In genomic region chr2:55672630-55673029, GRCh38 we compare ENCODE assay signal across 14 cellular contexts. TPM values are rescaled to one million over a fixed set of nuclear protein-coding genes. Genes with fewer than 3 reads are reported as not detected.
DNase-seq lines count a peak whose midpoint lies in the region; TF ChIP-seq lines count a peak whose summit lies in the region.
"Had no signal": no experiment of that assay in that cellular context is flagged by ENCODE, and none has a peak within 500 bp of the region (broad histone marks: within the 10 kb centered on the region; RNA-seq: fewer than 3 reads in every experiment).

No MANE protein-coding gene starts in this region.

- H3K9me3 Mint-ChIP-seq in glutamatergic neuron (ENCODE audit: unreplicated experiment) = peaks cover 1% of the 10 kb centered on the region

- H3K4me3 ChIP-seq in fibroblast of villous mesenchyme (ENCODE audit: low read depth, low read length) (no peak overlapping the region), coronary artery (no peak overlapping the region)

- no peaks in the 10 kb centered on the region for H3K36me3 Mint-ChIP-seq in glutamatergic neuron (ENCODE audit: unreplicated experiment)

- no peak overlapping the region for H3K27ac ChIP-seq in coronary artery

- peak; percentile 28 for DNase-seq in GM04504 (ENCODE audit: low read depth)
- DNase-seq in amniotic epithelial cell (ENCODE audit: low read depth) = peak; percentile 2
- peak; percentile 53 for DNase-seq in fibroblast of villous mesenchyme (ENCODE audit: low read depth)
- DNase-seq in DMS153 (lab: John Stamatoyannopoulos, UW) = no peak
- DNase-seq in glutamatergic neuron = no peak
- DNase-seq in coronary artery (ENCODE audit: low spot score) = no peak
- no peak for DNase-seq in Kasumi-1 (lab: John Stamatoyannopoulos, UW)
- DNase-seq: C1 segment of cervical spinal cord, EL, NCI-H1048, NCI-H2107, NCI-H345, NCI-H526 treated with DMSO at 0.1 percent for 48 hours, SK-N-SH had no signal

- no peaks in the 10 kb centered on the region for H3K27me3 Mint-ChIP-seq in glutamatergic neuron (ENCODE audit: unreplicated experiment)

- no peak overlapping the region for H3K4me3 Mint-ChIP-seq in glutamatergic neuron (ENCODE audit: unreplicated experiment)

- TF ChIP-seq CTCF in fibroblast of villous mesenchyme (IDR thresholded peaks at IDR 0.05; ENCODE audit: insufficient read depth, low read depth, low read length) (no peak), glutamatergic neuron (IDR thresholded peaks at IDR 0.05; ENCODE audit: partially characterized antibody, unreplicated experiment) (no peak), coronary artery (IDR thresholded peaks at IDR 0.05) (no peak)

- H3K27ac Mint-ChIP-seq in glutamatergic neuron (ENCODE audit: unreplicated experiment) = no peak overlapping the region

- no peaks in the 10 kb centered on the region for H3K4me1 Mint-ChIP-seq in glutamatergic neuron (ENCODE audit: low read depth, unreplicated experiment)

RNA-seq across cellular contexts. Expression of gene PNPT1, which starts 21.0 kb away (rescaled TPM):
- total RNA-seq in fibroblast of villous mesenchyme (19.6 and 32.0 TPM in 2 replicates), glutamatergic neuron (ENCODE audit: unreplicated experiment) (21.0 TPM)

RNA-seq across cellular contexts. Expression of gene PPP4R3B, which starts 55.2 kb away (rescaled TPM):
- total RNA-seq in fibroblast of villous mesenchyme (34.1 and 47.5 TPM in 2 replicates), glutamatergic neuron (ENCODE audit: unreplicated experiment) (55.0 TPM)

Comparison
In these comparisons a context has a peak if more than half of its experiments do, and no peak if none do; other contexts are left out.
1. DNase-seq: peak in GM04504 (single experiment), amniotic epithelial cell (single experiment) and fibroblast of villous mesenchyme (single experiment); none in DMS153 (single experiment), glutamatergic neuron (single experiment), coronary artery (single experiment) and Kasumi-1 (0 of 2).